8 cellular contexts compared by ENCODE assay signal in the genomic region with DNA sequence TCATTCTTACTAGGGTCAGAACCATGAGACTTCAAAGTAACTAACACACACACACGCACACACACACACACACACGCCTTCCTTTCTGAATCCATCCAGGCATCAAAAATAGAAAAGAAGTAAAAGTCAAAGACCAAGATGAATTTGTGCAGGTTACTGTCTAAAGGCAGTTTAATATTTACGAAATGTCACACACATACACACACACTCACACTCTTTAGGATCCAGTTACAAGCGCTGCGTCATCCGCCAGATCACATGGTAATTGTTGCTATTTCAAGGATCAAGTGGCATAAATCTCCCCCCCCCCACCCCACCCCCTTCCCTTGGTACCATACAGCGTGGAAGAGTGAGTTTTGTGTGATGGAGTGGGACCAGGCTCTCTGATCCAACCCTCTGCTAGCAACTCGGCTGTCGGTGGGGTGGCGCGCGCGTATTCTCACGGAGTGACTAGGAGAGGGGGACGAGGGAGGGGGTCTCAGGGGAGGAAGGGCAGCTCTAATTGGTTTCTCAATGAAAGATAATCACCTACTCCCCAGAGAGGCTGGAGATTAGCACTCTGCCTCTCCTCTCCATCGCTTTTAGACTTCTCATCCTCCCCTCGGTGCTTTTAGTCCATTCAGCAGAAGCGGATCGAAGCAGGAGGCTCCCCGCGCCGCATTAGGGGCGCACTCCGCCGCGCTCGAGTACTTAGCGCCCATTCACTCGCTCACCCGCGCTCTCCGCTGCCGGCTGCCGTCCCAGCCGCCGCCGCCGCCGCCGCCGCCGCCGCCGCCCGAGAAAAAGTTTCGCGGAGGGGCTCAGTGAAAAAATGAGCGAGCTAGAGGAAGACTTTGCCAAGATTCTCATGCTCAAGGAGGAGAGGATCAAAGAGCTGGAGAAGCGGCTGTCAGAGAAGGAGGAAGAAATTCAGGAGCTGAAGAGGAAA.
DNase-seq lines count a peak whose midpoint lies in the region; ATAC-seq and TF ChIP-seq lines count a peak whose summit lies in the region.

No MANE protein-coding gene starts in this region.

- peak overlapping the region; percentile 53 to 72 (median 60) for H3K4me3 Mint-ChIP-seq in T-cell
- peak overlapping the region; percentile 85 to 99 (median 99) for H3K4me3 Mint-ChIP-seq in nephron

- H3K36me3 Mint-ChIP-seq in T-cell (no peaks in the 10 kb centered on the region), nephron (ENCODE audit: low read depth) (no peaks in the 10 kb centered on the region)

- peak in 1 of 4 experiments; percentile 16 for ATAC-seq in T-cell (replicated peaks in 1 of 4)
- no peak for ATAC-seq in HG03025 (IDR thresholded peaks at IDR 0.05; ENCODE audit: low FRiP score, unreplicated experiment)

- peaks cover 35 to 47% of the 10 kb centered on the region in 2 donors for H3K27me3 Mint-ChIP-seq in T-cell
- peaks cover 9% of the 10 kb centered on the region for H3K27me3 Mint-ChIP-seq in nephron (ENCODE audit: low read depth)

- TF ChIP-seq CTCF in fibroblast of the aortic adventitia (IDR thresholded peaks at IDR 0.05; ENCODE audit: insufficient read depth, low read length) (no peak), nephron (IDR thresholded peaks at IDR 0.05; ENCODE audit: unreplicated experiment in 3 of 3) (no peak)

- DNase-seq in NCI-H2107 treated with DMSO at 0.1 percent for 48 hours (lab: John Stamatoyannopoulos, UW; ENCODE audit: unreplicated experiment), result peak; percentile 13
- DNase-seq in NCI-H2107 (lab: John Stamatoyannopoulos, UW), result no peak
- DNase-seq in T-cell, result no peak
- peak; percentile 93 for DNase-seq in fibroblast of the aortic adventitia (ENCODE audit: low read depth)
- DNase-seq in NCI-H1092 (lab: John Stamatoyannopoulos, UW), result no peak
- no peak for DNase-seq in stimulated activated CD4-positive, alpha-beta T cell treated with anti-CD3 and anti-CD28 coated beads, Interleukin-2, amount 100 ng/mL, for 48 hours

- POLR2A ChIA-PET in T-cell (lab: Charles Lee), result no interaction called here

- H3K4me1 Mint-ChIP-seq in T-cell (peaks cover 0 to 8% (median 7%) of the 10 kb centered on the region in 3 donors), nephron (peaks cover 26% of the 10 kb centered on the region)

- H3K27ac Mint-ChIP-seq in T-cell (no peak overlapping the region), nephron (peak overlapping the region; percentile 1 to 96 (median 89))

- no peaks in the 10 kb centered on the region for H3K9me3 Mint-ChIP-seq in T-cell
- no peaks in the 10 kb centered on the region for H3K9me3 Mint-ChIP-seq in nephron

- peak overlapping the region; percentile 85 for H3K4me3 ChIP-seq in fibroblast of the aortic adventitia (ENCODE audit: low read depth, low read length)

- CTCF ChIA-PET in T-cell (lab: Charles Lee), result interaction anchor here in 1 of 2 donors (0.6 kb wide), 1 partner anchor 1226 kb away, joined by 3 read pairs; no protein-coding TSS in a partner anchor

Comparison
In these comparisons a context has a peak if more than half of its experiments do, and no peak if none do; other contexts are left out.
1. DNase-seq: peak in NCI-H2107 treated with DMSO at 0.1 percent for 48 hours (single experiment) and fibroblast of the aortic adventitia (single experiment); none in NCI-H2107 (single experiment), T-cell (0 of 34), NCI-H1092 (single experiment) and stimulated activated CD4-positive, alpha-beta T cell treated with anti-CD3 and anti-CD28 coated beads, Interleukin-2, amount 100 ng/mL, for 48 hours (0 of 2).
2. H3K27ac Mint-ChIP-seq: peak in nephron (3 of 3); none in T-cell (0 of 2).